ENCODE assay signal across 31 cellular contexts in the genomic region with DNA sequence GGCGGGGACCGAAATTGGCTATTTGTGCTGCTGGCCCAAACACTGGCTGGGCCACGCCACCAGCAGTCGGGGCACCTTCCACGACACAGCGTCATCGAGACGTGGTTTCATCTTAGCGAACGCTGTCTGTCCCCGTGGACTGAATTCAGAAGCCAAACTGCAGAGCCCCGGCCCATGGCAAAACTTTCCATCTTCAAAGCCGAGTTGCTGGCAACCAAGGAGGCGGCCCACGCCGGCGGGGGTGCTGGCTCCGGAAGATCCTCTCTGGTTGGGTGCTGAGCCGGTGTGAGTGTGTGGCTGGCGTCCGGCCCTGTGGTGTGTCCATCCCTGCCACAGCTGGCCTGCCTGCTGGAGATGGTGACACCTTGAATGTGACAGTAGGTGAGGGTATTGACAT.
"Had no signal": no experiment of that assay in that cellular context is flagged by ENCODE, and none has a peak within 500 bp of the region (broad histone marks: within the 10 kb centered on the region; RNA-seq: fewer than 3 reads in every experiment).

No MANE protein-coding gene starts in this region.

- H3K27me3 Mint-ChIP-seq: activated CD4-positive, alpha-beta memory T cell treated with anti-CD3 and anti-CD28 coated beads, Interleukin-2, amount 10 ng/mL, durations not matched to agents 7 days and 5 days; activated CD4-positive, alpha-beta T cell treated with anti-CD3 and anti-CD28 coated beads, Interleukin-2, amount 10 ng/mL, durations not matched to agents 7 days and 5 days had no signal

- H3K4me1 ChIP-seq: adrenal gland, esophagus squamous epithelium, gastroesophageal sphincter had no signal

- H3K36me3 Mint-ChIP-seq: activated naive CD4-positive, alpha-beta T cell treated with anti-CD3 and anti-CD28 coated beads, Interleukin-2, amount 50 U/mL, for 24 hours; activated naive CD8-positive, alpha-beta T cell treated with anti-CD3 and anti-CD28 coated beads for 36 hours had no signal

- FAIRE-seq: colon, endometrium, endothelial cell of umbilical vein, TTC549 had no signal

- H3K4me3 Mint-ChIP-seq: activated CD4-positive, alpha-beta memory T cell treated with anti-CD3 and anti-CD28 coated beads, Interleukin-2, amount 10 ng/mL, durations not matched to agents 7 days and 5 days; activated CD4-positive, alpha-beta T cell treated with anti-CD3 and anti-CD28 coated beads, Interleukin-2, amount 10 ng/mL, durations not matched to agents 7 days and 5 days; activated naive CD4-positive, alpha-beta T cell treated with anti-CD3 and anti-CD28 coated beads, Interleukin-2, amount 50 U/mL, for 24 hours; activated naive CD8-positive, alpha-beta T cell treated with anti-CD3 and anti-CD28 coated beads for 36 hours; activated naive CD8-positive, alpha-beta T cell treated with anti-CD3 and anti-CD28 coated beads, Interleukin-2, amount 50 U/mL, for 24 hours; activated T-cell treated with anti-CD3 and anti-CD28 coated beads, Interleukin-2, amount 50 U/mL, for 24 hours; activated T-cell treated with anti-CD3 and anti-CD28 coated beads, Interleukin-2, amount 50 U/mL, for 72 hours; activated T-helper 17 cell treated with anti-CD3 and anti-CD28 coated beads, Interleukin-2, amount 50 U/mL, for 72 hours; central memory CD8-positive, alpha-beta T cell; WTC11 had no signal

- H3K36me3 ChIP-seq: adrenal gland, esophagus squamous epithelium, gastroesophageal sphincter had no signal

- H3K4me3 ChIP-seq: adrenal gland, body of pancreas, esophagus squamous epithelium, gastroesophageal sphincter had no signal

- H3K27ac ChIP-seq: adrenal gland, body of pancreas, epithelial cell of prostate, esophagus squamous epithelium, gastroesophageal sphincter had no signal

- DNase-seq: activated CD4-positive, alpha-beta memory T cell treated with anti-CD3 and anti-CD28 coated beads, Interleukin-2, amount 10 ng/mL, durations not matched to agents 7 days and 5 days; activated CD4-positive, alpha-beta T cell treated with anti-CD3 and anti-CD28 coated beads for 1 hour; activated CD4-positive, alpha-beta T cell treated with anti-CD3 and anti-CD28 coated beads for 4 hours; activated CD4-positive, alpha-beta T cell treated with anti-CD3 and anti-CD28 coated beads, Interleukin-2, amount 10 ng/mL, durations not matched to agents 7 days and 5 days; activated CD4-positive, alpha-beta T cell treated with anti-CD3 and anti-CD28 coated beads, Interleukin-2, amount 50 U/mL, for 4 hours; activated CD8-positive, alpha-beta memory T cell treated with anti-CD3 and anti-CD28 coated beads, Interleukin-2, amount 50 U/mL, for 48 hours; activated effector memory CD4-positive, alpha-beta T cell treated with Interleukin-2 at 50 U/mL for 16 hours; activated gamma-delta T cell treated with Interleukin-2 at 50 U/mL for 16 hours; activated naive CD4-positive, alpha-beta T cell treated with Interleukin-2 at 50 U/mL for 16 hours; activated naive CD8-positive, alpha-beta T cell treated with anti-CD3 and anti-CD28 coated beads for 36 hours; activated naive CD8-positive, alpha-beta T cell treated with anti-CD3 and anti-CD28 coated beads, Interleukin-2, amount 50 U/mL, for 24 hours; activated T-cell treated with anti-CD3 and anti-CD28 coated beads for 4 hours; activated T-cell treated with anti-CD3 and anti-CD28 coated beads, Interleukin-2, amount 50 U/mL, for 24 hours; activated T-cell treated with anti-CD3 and anti-CD28 coated beads, Interleukin-2, amount 50 U/mL, for 72 hours; adrenal gland; amygdala; body of pancreas; effector CD8-positive, alpha-beta T cell; esophagus squamous epithelium; foreskin melanocyte; T-helper 2 cell had no signal

- H3K27me3 ChIP-seq: adrenal gland, body of pancreas had no signal

- H3K27ac Mint-ChIP-seq: activated CD4-positive, alpha-beta memory T cell treated with anti-CD3 and anti-CD28 coated beads, Interleukin-2, amount 10 ng/mL, durations not matched to agents 7 days and 5 days; activated CD4-positive, alpha-beta T cell treated with anti-CD3 and anti-CD28 coated beads, Interleukin-2, amount 10 ng/mL, durations not matched to agents 7 days and 5 days; activated naive CD4-positive, alpha-beta T cell treated with anti-CD3 and anti-CD28 coated beads, Interleukin-2, amount 50 U/mL, for 24 hours; activated naive CD8-positive, alpha-beta T cell treated with anti-CD3 and anti-CD28 coated beads for 36 hours; activated naive CD8-positive, alpha-beta T cell treated with anti-CD3 and anti-CD28 coated beads, Interleukin-2, amount 50 U/mL, for 24 hours; activated T-cell treated with anti-CD3 and anti-CD28 coated beads, Interleukin-2, amount 50 U/mL, for 24 hours; activated T-cell treated with anti-CD3 and anti-CD28 coated beads, Interleukin-2, amount 50 U/mL, for 72 hours; activated T-helper 17 cell treated with anti-CD3 and anti-CD28 coated beads, Interleukin-2, amount 50 U/mL, for 72 hours; WTC11 had no signal

- H3K9me3 Mint-ChIP-seq: activated naive CD4-positive, alpha-beta T cell treated with anti-CD3 and anti-CD28 coated beads, Interleukin-2, amount 50 U/mL, for 24 hours had no signal

- H3K4me1 Mint-ChIP-seq: activated CD4-positive, alpha-beta memory T cell treated with anti-CD3 and anti-CD28 coated beads, Interleukin-2, amount 10 ng/mL, durations not matched to agents 7 days and 5 days; activated CD4-positive, alpha-beta T cell treated with anti-CD3 and anti-CD28 coated beads, Interleukin-2, amount 10 ng/mL, durations not matched to agents 7 days and 5 days; activated naive CD4-positive, alpha-beta T cell treated with anti-CD3 and anti-CD28 coated beads, Interleukin-2, amount 50 U/mL, for 24 hours; activated naive CD8-positive, alpha-beta T cell treated with anti-CD3 and anti-CD28 coated beads for 36 hours; activated naive CD8-positive, alpha-beta T cell treated with anti-CD3 and anti-CD28 coated beads, Interleukin-2, amount 50 U/mL, for 24 hours; activated T-helper 17 cell treated with anti-CD3 and anti-CD28 coated beads, Interleukin-2, amount 50 U/mL, for 72 hours; central memory CD8-positive, alpha-beta T cell had no signal

- ATAC-seq: activated naive CD8-positive, alpha-beta T cell treated with anti-CD3 and anti-CD28 coated beads, Interleukin-2, amount 50 U/mL, for 24 hours; activated T-cell treated with anti-CD3 and anti-CD28 coated beads, Interleukin-2, amount 50 U/mL, for 72 hours; activated T-helper 17 cell treated with anti-CD3 and anti-CD28 coated beads, Interleukin-2, amount 50 U/mL, for 72 hours; body of pancreas; gastroesophageal sphincter; WTC11 had no signal
